25 cellular contexts compared by ENCODE assay signal in the genomic region with DNA sequence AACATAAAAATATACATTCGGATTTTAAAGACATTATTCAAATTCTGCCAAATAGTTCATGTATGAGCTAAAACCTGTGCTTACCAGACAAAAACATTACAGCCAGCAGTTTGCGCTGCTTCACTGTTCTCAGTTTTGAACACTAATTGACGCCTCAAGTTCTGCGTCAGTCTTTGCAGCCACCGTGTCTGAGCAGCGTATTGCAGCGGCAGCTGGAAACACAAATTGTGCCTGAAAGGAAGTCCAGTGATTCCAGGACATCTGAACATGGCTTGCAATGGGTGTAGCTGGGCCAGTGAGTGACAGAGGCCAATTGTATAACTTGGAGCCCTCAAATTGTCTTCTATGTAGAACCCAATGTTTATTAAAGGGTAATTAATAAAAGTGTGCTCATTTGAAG.
"Had no signal": no experiment of that assay in that cellular context is flagged by ENCODE, and none has a peak within 500 bp of the region (broad histone marks: within the 10 kb centered on the region; RNA-seq: fewer than 3 reads in every experiment).

No MANE protein-coding gene starts in this region.

- H3K9me3 Mint-ChIP-seq: activated naive CD4-positive, alpha-beta T cell treated with anti-CD3 and anti-CD28 coated beads for 36 hours; activated naive CD8-positive, alpha-beta T cell treated with anti-CD3 and anti-CD28 coated beads, Interleukin-2, amount 10 ng/mL, durations not matched to agents 7 days and 5 days; effector memory CD8-positive, alpha-beta T cell; T-helper 2 cell treated with Interferon-gamma antibody and Interleukin-4, amounts not matched to agents 5 μg/mL and 100 μg/mL, for 36 hours had no signal

- ATAC-seq: effector memory CD8-positive, alpha-beta T cell; esophagus mucosa; mucosa of descending colon; stimulated activated memory B cell treated with anti-CD40 and anti-IgM and Interleukin-4, amounts not matched to agents 10 μg/mL and 1 μg/mL and 100 μg/mL, for 72 hours had no signal

- H3K9me3 ChIP-seq: breast epithelium, mucosa of descending colon, transverse colon, uterus had no signal

- H3K79me2 ChIP-seq: hepatocyte, parathyroid adenoma had no signal

- H3K4me2 ChIP-seq: hepatocyte had no signal

- H2AFZ ChIP-seq: hepatocyte, parathyroid adenoma had no signal

- H3K36me3 Mint-ChIP-seq: activated naive CD8-positive, alpha-beta T cell treated with anti-CD3 and anti-CD28 coated beads, Interleukin-2, amount 10 ng/mL, durations not matched to agents 7 days and 5 days; immature natural killer cell; naive B cell; stimulated activated memory B cell treated with anti-CD40 and anti-IgM and Interleukin-4, amounts not matched to agents 10 μg/mL and 1 μg/mL and 100 μg/mL, for 72 hours had no signal

- H3K4me3 ChIP-seq: breast epithelium, hepatocyte, mucosa of descending colon, stomach, transverse colon, uterus had no signal

- H3K4me1 Mint-ChIP-seq: activated naive CD8-positive, alpha-beta T cell treated with anti-CD3 and anti-CD28 coated beads, Interleukin-2, amount 10 ng/mL, durations not matched to agents 7 days and 5 days; central memory CD8-positive, alpha-beta T cell; immature natural killer cell; naive B cell; stimulated activated memory B cell treated with anti-CD40 and anti-IgM and Interleukin-4, amounts not matched to agents 10 μg/mL and 1 μg/mL and 100 μg/mL, for 72 hours had no signal

- H3K4me3 Mint-ChIP-seq: activated naive CD4-positive, alpha-beta T cell treated with anti-CD3 and anti-CD28 coated beads for 36 hours; activated naive CD8-positive, alpha-beta T cell treated with anti-CD3 and anti-CD28 coated beads, Interleukin-2, amount 10 ng/mL, durations not matched to agents 7 days and 5 days; central memory CD8-positive, alpha-beta T cell; effector memory CD8-positive, alpha-beta T cell; immature natural killer cell; naive B cell; stimulated activated memory B cell treated with anti-CD40 and anti-IgM and Interleukin-4, amounts not matched to agents 10 μg/mL and 1 μg/mL and 100 μg/mL, for 72 hours; T-helper 2 cell treated with Interferon-gamma antibody and Interleukin-4, amounts not matched to agents 5 μg/mL and 100 μg/mL, for 36 hours had no signal

- H3K4me1 ChIP-seq: breast epithelium, parathyroid adenoma, uterus had no signal

- H3K27ac ChIP-seq: breast epithelium, hepatocyte, parathyroid adenoma, stomach, transverse colon, uterus, WERI-Rb-1 had no signal

- DNase-seq: activated CD4-positive, alpha-beta T cell treated with anti-CD3 and anti-CD28 coated beads for 1 hour; activated CD4-positive, alpha-beta T cell treated with anti-CD3 and anti-CD28 coated beads, Interleukin-2, amount 50 U/mL, for 1 hour; activated naive CD4-positive, alpha-beta T cell treated with anti-CD3 and anti-CD28 coated beads for 36 hours; activated naive CD8-positive, alpha-beta T cell treated with anti-CD3 and anti-CD28 coated beads, Interleukin-2, amount 10 ng/mL, durations not matched to agents 7 days and 5 days; activated T-cell treated with anti-CD3 and anti-CD28 coated beads, Interleukin-2, amount 50 U/mL, for 48 hours; amniotic stem cell; effector memory CD8-positive, alpha-beta T cell; glutamatergic neuron; immature natural killer cell; mesendoderm; mucosa of descending colon; naive B cell; nucleus accumbens; stimulated activated CD4-positive, alpha-beta T cell treated with anti-CD3 and anti-CD28 coated beads, Interleukin-12 subunit alpha, Interleukin-12 subunit beta, amount 100 ng/mL, for 4 hours; stomach; transverse colon; uterus; WERI-Rb-1 had no signal

- H3K36me3 ChIP-seq: breast epithelium, stomach, transverse colon, uterus, WERI-Rb-1 had no signal

- H3K27ac Mint-ChIP-seq: activated naive CD4-positive, alpha-beta T cell treated with anti-CD3 and anti-CD28 coated beads for 36 hours; activated naive CD8-positive, alpha-beta T cell treated with anti-CD3 and anti-CD28 coated beads, Interleukin-2, amount 10 ng/mL, durations not matched to agents 7 days and 5 days; effector memory CD8-positive, alpha-beta T cell; immature natural killer cell; naive B cell; stimulated activated memory B cell treated with anti-CD40 and anti-IgM and Interleukin-4, amounts not matched to agents 10 μg/mL and 1 μg/mL and 100 μg/mL, for 72 hours; T-helper 2 cell treated with Interferon-gamma antibody and Interleukin-4, amounts not matched to agents 5 μg/mL and 100 μg/mL, for 36 hours had no signal

- H3K9ac ChIP-seq: parathyroid adenoma had no signal

- H3K27me3 ChIP-seq: breast epithelium, hepatocyte, stomach, uterus had no signal
